ENCODE assay signal across 8 cellular contexts in genomic region chr14:40417777-40418401, GRCh38.
DNase-seq lines count a peak whose midpoint lies in the region; ATAC-seq and TF ChIP-seq lines count a peak whose summit lies in the region.

No MANE protein-coding gene starts in this region.

- no peaks in the 10 kb centered on the region for H3K27me3 ChIP-seq in H7 (ENCODE audit: control insufficient read depth, insufficient read depth, low read length)

- DNase-seq in H7, result peak; percentile 34
- peak; percentile 11 for DNase-seq in NCI-H2107 (lab: John Stamatoyannopoulos, UW)
- DNase-seq in activated CD4-positive, alpha-beta T cell treated with anti-CD3 and anti-CD28 coated beads, Interleukin-2, amount 50 U/mL, for 48 hours, result peak; percentile 8 to 23
- peak; percentile 22 for DNase-seq in mucosa of gallbladder (ENCODE audit: low spot score)
- DNase-seq in AG08396 (ENCODE audit: low spot score), result no peak
- no peak for DNase-seq in central memory CD4-positive, alpha-beta T cell

- no peaks in the 10 kb centered on the region for H3K36me3 ChIP-seq in H7 (replicated peaks; ENCODE audit: control insufficient read depth, insufficient read depth, low read length)

- TF ChIP-seq CTCF in GM12873 (IDR thresholded peaks at IDR 0.05; ENCODE audit: insufficient read depth, low read depth, low read length, missing control alignments), result peak; percentile 76

- no peak overlapping the region for H3K4me3 ChIP-seq in H7 (ENCODE audit: insufficient read depth, low read depth, low read length)

- no peak for ATAC-seq in GM21717 (IDR thresholded peaks at IDR 0.05; ENCODE audit: unreplicated experiment)

Comparison
In these comparisons a context has a peak if more than half of its experiments do, and no peak if none do; other contexts are left out.
1. DNase-seq: peak in H7 (single experiment), NCI-H2107 (single experiment), activated CD4-positive, alpha-beta T cell treated with anti-CD3 and anti-CD28 coated beads, Interleukin-2, amount 50 U/mL, for 48 hours (2 of 2) and mucosa of gallbladder (single experiment); none in AG08396 (single experiment) and central memory CD4-positive, alpha-beta T cell (single experiment).